1 cellular context compared by ENCODE assay signal in the genomic region with DNA sequence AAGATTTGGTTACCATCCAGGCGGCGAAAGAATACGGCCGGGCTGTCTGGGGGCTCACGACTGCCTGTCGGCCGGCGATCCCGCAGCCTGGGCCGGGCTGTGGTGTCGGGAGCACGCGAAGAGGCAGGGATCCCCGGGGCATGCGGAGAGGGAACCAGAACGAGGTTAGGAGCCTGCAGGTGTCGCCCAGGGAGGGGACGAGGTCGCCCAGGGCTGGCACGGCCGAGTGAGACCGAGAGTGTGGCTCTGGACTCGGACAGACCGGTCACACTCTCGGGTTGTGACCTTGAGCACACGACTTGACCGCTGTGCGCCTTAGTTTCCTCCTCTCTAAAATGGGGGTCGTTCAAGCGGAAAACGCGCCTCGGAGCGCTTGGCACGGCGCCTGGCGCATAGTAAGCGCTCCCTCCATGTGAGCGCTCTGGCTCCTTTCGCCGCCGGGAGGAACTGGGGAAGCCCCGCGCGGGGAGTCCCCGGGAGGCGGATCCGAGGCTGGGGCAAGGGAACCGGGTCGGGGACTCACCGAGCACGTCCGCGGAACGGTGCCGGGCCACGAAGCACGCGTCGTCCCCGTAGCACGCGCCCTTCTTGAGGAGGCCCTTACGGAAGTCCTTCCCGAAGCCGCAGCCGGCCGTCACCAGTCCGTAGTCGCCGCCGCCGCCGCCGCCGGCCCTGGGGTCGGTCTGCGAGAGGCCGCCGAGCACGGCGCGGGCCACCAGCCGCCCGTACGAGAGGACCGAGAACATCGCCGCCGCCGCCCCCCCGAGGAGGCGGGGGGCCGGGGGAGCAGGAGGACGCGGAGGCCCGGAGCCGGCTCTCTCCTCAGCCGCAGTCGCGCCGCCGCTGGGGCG.
A peak's percentile ranks its signal among the peaks of the same experiment; 100 is the strongest.
TF ChIP-seq lines count a peak whose summit lies in the region.

No MANE protein-coding gene starts in this region.

TF ChIP-seq in HEK293, 187 proteins besides CTCF, POLR2A, EP300 and RAD21 (continued from another document):
- TF ChIP-seq, protein P1, sequence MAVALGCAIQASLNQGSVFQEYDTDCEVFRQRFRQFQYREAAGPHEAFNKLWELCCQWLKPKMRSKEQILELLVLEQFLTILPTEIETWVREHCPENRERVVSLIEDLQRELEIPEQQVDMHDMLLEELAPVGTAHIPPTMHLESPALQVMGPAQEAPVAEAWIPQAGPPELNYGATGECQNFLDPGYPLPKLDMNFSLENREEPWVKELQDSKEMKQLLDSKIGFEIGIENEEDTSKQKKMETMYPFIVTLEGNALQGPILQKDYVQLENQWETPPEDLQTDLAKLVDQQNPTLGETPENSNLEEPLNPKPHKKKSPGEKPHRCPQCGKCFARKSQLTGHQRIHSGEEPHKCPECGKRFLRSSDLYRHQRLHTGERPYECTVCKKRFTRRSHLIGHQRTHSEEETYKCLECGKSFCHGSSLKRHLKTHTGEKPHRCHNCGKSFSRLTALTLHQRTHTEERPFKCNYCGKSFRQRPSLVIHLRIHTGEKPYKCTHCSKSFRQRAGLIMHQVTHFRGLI (tag by site-specific recombination; IDR thresholded peaks at IDR 0.05): 0 out of 2 replicates have a peak, but pooled peaks have one; percentile 32
- peak; percentile 50; the same call in 1 of the 2 replicates for TF ChIP-seq SP7 (tag by site-specific recombination; IDR thresholded peaks at IDR 0.05)
- peak; percentile 56; the same call in 1 of the 2 replicates for TF ChIP-seq ZBTB20 (tag by site-specific recombination; IDR thresholded peaks at IDR 0.05)
- 0 out of 2 replicates have a peak, but pooled peaks have one; percentile 30 for TF ChIP-seq IKZF3 (tag by site-specific recombination; IDR thresholded peaks at IDR 0.05)
- TF ChIP-seq, protein P2, sequence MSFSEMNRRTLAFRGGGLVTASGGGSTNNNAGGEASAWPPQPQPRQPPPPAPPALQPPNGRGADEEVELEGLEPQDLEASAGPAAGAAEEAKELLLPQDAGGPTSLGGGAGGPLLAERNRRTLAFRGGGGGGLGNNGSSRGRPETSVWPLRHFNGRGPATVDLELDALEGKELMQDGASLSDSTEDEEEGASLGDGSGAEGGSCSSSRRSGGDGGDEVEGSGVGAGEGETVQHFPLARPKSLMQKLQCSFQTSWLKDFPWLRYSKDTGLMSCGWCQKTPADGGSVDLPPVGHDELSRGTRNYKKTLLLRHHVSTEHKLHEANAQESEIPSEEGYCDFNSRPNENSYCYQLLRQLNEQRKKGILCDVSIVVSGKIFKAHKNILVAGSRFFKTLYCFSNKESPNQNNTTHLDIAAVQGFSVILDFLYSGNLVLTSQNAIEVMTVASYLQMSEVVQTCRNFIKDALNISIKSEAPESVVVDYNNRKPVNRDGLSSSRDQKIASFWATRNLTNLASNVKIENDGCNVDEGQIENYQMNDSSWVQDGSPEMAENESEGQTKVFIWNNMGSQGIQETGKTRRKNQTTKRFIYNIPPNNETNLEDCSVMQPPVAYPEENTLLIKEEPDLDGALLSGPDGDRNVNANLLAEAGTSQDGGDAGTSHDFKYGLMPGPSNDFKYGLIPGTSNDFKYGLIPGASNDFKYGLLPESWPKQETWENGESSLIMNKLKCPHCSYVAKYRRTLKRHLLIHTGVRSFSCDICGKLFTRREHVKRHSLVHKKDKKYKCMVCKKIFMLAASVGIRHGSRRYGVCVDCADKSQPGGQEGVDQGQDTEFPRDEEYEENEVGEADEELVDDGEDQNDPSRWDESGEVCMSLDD (tag by site-specific recombination; IDR thresholded peaks at IDR 0.05): peak; percentile 60; the same call in 1 of the 2 replicates
- TF ChIP-seq ZNF155 (tag by site-specific recombination; IDR thresholded peaks at IDR 0.05): no peak
- TF ChIP-seq ZNF274 (IDR thresholded peaks at IDR 0.05; ENCODE audit: low read length): no peak
- TF ChIP-seq ZNF274 (tag by site-specific recombination; IDR thresholded peaks at IDR 0.05; ENCODE audit: borderline replicate concordance): no peak
- TF ChIP-seq ZFP37 (tag by site-specific recombination; IDR thresholded peaks at IDR 0.05): peak; percentile 89; the same call in 1 of the 2 replicates
- TF ChIP-seq ZNF521 (tag by site-specific recombination; IDR thresholded peaks at IDR 0.05): no peak
- TF ChIP-seq ZNF214 (tag by site-specific recombination; IDR thresholded peaks at IDR 0.05; ENCODE audit: borderline replicate concordance): no peak
- TF ChIP-seq, protein P3, sequence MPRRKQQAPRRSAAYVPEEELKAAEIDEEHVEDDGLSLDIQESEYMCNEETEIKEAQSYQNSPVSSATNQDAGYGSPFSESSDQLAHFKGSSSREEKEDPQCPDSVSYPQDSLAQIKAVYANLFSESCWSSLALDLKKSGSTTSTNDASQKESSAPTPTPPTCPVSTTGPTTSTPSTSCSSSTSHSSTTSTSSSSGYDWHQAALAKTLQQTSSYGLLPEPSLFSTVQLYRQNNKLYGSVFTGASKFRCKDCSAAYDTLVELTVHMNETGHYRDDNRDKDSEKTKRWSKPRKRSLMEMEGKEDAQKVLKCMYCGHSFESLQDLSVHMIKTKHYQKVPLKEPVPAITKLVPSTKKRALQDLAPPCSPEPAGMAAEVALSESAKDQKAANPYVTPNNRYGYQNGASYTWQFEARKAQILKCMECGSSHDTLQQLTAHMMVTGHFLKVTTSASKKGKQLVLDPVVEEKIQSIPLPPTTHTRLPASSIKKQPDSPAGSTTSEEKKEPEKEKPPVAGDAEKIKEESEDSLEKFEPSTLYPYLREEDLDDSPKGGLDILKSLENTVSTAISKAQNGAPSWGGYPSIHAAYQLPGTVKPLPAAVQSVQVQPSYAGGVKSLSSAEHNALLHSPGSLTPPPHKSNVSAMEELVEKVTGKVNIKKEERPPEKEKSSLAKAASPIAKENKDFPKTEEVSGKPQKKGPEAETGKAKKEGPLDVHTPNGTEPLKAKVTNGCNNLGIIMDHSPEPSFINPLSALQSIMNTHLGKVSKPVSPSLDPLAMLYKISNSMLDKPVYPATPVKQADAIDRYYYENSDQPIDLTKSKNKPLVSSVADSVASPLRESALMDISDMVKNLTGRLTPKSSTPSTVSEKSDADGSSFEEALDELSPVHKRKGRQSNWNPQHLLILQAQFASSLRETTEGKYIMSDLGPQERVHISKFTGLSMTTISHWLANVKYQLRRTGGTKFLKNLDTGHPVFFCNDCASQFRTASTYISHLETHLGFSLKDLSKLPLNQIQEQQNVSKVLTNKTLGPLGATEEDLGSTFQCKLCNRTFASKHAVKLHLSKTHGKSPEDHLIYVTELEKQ (tag by site-specific recombination; IDR thresholded peaks at IDR 0.05; ENCODE audit: borderline replicate concordance): no peak
- peak; percentile 86 for TF ChIP-seq ZEB2 (tag by site-specific recombination; IDR thresholded peaks at IDR 0.05)
- TF ChIP-seq, protein P4, sequence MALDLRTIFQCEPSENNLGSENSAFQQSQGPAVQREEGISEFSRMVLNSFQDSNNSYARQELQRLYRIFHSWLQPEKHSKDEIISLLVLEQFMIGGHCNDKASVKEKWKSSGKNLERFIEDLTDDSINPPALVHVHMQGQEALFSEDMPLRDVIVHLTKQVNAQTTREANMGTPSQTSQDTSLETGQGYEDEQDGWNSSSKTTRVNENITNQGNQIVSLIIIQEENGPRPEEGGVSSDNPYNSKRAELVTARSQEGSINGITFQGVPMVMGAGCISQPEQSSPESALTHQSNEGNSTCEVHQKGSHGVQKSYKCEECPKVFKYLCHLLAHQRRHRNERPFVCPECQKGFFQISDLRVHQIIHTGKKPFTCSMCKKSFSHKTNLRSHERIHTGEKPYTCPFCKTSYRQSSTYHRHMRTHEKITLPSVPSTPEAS (tag by site-specific recombination; IDR thresholded peaks at IDR 0.05): 0 out of 2 replicates have a peak, but pooled peaks have one; percentile 8
- TF ChIP-seq ZNF146 (tag by site-specific recombination; IDR thresholded peaks at IDR 0.05): 0 out of 2 replicates have a peak, but pooled peaks have one; percentile 7
- no peak for TF ChIP-seq GLI4 (tag by site-specific recombination; IDR thresholded peaks at IDR 0.05)
- TF ChIP-seq ZBTB17 (tag by site-specific recombination; IDR thresholded peaks at IDR 0.05): peak; percentile 91
- TF ChIP-seq ZBTB48 (tag by site-specific recombination; IDR thresholded peaks at IDR 0.05): peak; percentile 62; the same call in 1 of the 2 replicates
- TF ChIP-seq ZBTB8A (tag by site-specific recombination; IDR thresholded peaks at IDR 0.05): no peak
- 0 out of 2 replicates have a peak, but pooled peaks have one; percentile 33 for TF ChIP-seq BCL11B (tag by site-specific recombination; IDR thresholded peaks at IDR 0.05; ENCODE audit: low read depth)
- TF ChIP-seq, protein P5, sequence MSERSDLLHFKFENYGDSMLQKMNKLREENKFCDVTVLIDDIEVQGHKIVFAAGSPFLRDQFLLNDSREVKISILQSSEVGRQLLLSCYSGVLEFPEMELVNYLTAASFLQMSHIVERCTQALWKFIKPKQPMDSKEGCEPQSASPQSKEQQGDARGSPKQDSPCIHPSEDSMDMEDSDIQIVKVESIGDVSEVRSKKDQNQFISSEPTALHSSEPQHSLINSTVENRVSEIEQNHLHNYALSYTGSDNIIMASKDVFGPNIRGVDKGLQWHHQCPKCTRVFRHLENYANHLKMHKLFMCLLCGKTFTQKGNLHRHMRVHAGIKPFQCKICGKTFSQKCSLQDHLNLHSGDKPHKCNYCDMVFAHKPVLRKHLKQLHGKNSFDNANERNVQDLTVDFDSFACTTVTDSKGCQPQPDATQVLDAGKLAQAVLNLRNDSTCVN (tag by site-specific recombination; optimal IDR thresholded peaks at IDR 0.05): peak; percentile 90
- no peak for TF ChIP-seq SP2 (tag by site-specific recombination; IDR thresholded peaks at IDR 0.05)
